ENCODE assay signal across 8 cellular contexts in the genomic region with DNA sequence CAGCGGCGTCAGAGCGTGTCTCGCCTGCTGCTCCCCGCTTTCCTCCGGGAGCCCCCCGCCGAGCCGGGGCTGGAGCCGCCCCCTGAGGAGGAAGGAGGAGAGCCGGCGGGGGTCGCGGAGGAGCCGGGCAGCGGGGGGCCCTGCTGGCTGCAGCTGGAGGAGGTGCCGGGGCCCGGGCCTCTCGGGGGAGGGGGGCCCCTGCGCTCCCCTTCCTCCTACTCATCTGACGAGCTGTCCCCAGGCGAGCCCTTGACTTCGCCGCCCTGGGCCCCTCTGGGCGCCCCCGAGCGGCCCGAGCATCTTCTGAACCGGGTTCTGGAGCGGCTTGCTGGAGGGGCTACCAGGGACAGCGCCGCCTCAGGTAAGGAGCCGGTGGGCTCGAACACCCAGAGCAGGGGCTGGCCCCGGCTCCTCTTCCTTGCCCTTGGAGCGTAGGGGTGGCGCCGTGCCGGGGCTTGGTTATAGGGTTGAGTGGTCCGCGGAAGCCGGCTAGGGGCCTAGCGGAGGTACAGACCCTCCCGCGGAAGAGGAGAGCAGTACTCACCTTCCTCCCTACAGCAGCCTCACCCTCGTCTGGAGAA. TPM values are rescaled to one million over a fixed set of nuclear protein-coding genes. Genes with fewer than 3 reads are reported as not detected.
DNase-seq lines count a peak whose midpoint lies in the region; ATAC-seq and TF ChIP-seq lines count a peak whose summit lies in the region.

No MANE protein-coding gene starts in this region.

- no peaks in the 10 kb centered on the region for H4K20me1 ChIP-seq in MM.1S (ENCODE audit: insufficient read depth, low read length)

- no peak overlapping the region; the same call in 1 of the 2 replicates for H3K4me2 ChIP-seq in MM.1S (ENCODE audit: low read depth, low read length)

- no peaks in the 10 kb centered on the region for H3K36me3 ChIP-seq in mucosa of descending colon (ENCODE audit: low read depth)
- no peaks in the 10 kb centered on the region for H3K36me3 ChIP-seq in urinary bladder (ENCODE audit: insufficient read depth)
- H3K36me3 ChIP-seq in MM.1S (replicated peaks; ENCODE audit: insufficient read depth, low read length), result no peaks in the 10 kb centered on the region
- peaks cover 0 to 2% of the 10 kb centered on the region in 2 donors for H3K36me3 ChIP-seq in aorta (ENCODE audit: control insufficient read depth in 1 of 2, insufficient read depth in 2 of 2, low read length in 1 of 2)

- ATAC-seq in mucosa of descending colon (no peak), aorta (ENCODE audit: low FRiP score) (no peak)

- H3K27me3 ChIP-seq in MM.1S (replicated peaks; ENCODE audit: insufficient read depth, low read length) (no peaks in the 10 kb centered on the region), aorta (ENCODE audit: control insufficient read depth in 1 of 2, insufficient read depth in 2 of 2, low read length in 1 of 2) (no peaks in the 10 kb centered on the region)

- peaks cover 32% of the 10 kb centered on the region for H3K4me1 ChIP-seq in mucosa of descending colon (ENCODE audit: low read depth)
- no peaks in the 10 kb centered on the region for H3K4me1 ChIP-seq in urinary bladder (ENCODE audit: insufficient read depth)
- H3K4me1 ChIP-seq in MM.1S (ENCODE audit: low read length), result 0 out of 2 replicates have a peak, but pooled peaks cover 5% of the 10 kb centered on the region
- H3K4me1 ChIP-seq in aorta (ENCODE audit: control insufficient read depth in 1 of 2, insufficient read depth in 2 of 2, low read length in 2 of 2), result no peaks in the 10 kb centered on the region

- WGBS in urinary bladder, result 44% methylated on average over 46 of the region's 46 CpGs
- 75 to 86% methylated on average over 23 to 46 of the region's 46 CpGs for WGBS in aorta, 2 donors

- H3K27ac Mint-ChIP-seq in activated naive CD8-positive, alpha-beta T cell, result no peak overlapping the region
- H3K27ac Mint-ChIP-seq in activated naive CD8-positive, alpha-beta T cell treated with anti-CD3 and anti-CD28 coated beads for 36 hours, result no peak overlapping the region

- no peak for DNase-seq in activated naive CD8-positive, alpha-beta T cell treated with anti-CD3 and anti-CD28 coated beads for 36 hours
- DNase-seq in choroid plexus epithelial cell (ENCODE audit: low read depth) (no peak), mucosa of descending colon (peak; percentile 44 to 66 (median 63)), MM.1S (no peak), aorta (no peak)
- DNase-seq in activated CD4-positive, alpha-beta T cell treated with anti-CD3 and anti-CD28 coated beads for 1 hour, result no peak

- peak overlapping the region; percentile 64 for H3K4me3 ChIP-seq in choroid plexus epithelial cell (ENCODE audit: low read depth, low read length)
- peak overlapping the region; percentile 68 for H3K4me3 ChIP-seq in mucosa of descending colon
- H3K4me3 ChIP-seq in urinary bladder (ENCODE audit: low read depth, low read length), result peak overlapping the region; percentile 52
- H3K4me3 ChIP-seq in MM.1S (ENCODE audit: low read length), result no peak overlapping the region
- H3K4me3 ChIP-seq in aorta (ENCODE audit: low read length in 2 of 2), result no peak overlapping the region

- H2AFZ ChIP-seq in MM.1S (ENCODE audit: low read length), result no peak overlapping the region

- peak overlapping the region; percentile 64 for H3K4me3 Mint-ChIP-seq in activated naive CD8-positive, alpha-beta T cell
- H3K4me3 Mint-ChIP-seq in activated naive CD8-positive, alpha-beta T cell treated with anti-CD3 and anti-CD28 coated beads for 36 hours, result no peak overlapping the region

- TF ChIP-seq CTCF in choroid plexus epithelial cell (conservative IDR thresholded peaks at IDR 0.05; ENCODE audit: low read depth, low read length), result peak; percentile 1
- no peak for TF ChIP-seq CTCF in mucosa of descending colon (IDR thresholded peaks at IDR 0.05)
- no peak for TF ChIP-seq CTCF in MM.1S (IDR thresholded peaks at IDR 0.05; ENCODE audit: low read length)

- H3K27me3 Mint-ChIP-seq in activated naive CD8-positive, alpha-beta T cell, result no peaks in the 10 kb centered on the region
- H3K27me3 Mint-ChIP-seq in activated naive CD8-positive, alpha-beta T cell treated with anti-CD3 and anti-CD28 coated beads for 36 hours, result peaks cover 4% of the 10 kb centered on the region

- no peak overlapping the region for H3K9ac ChIP-seq in MM.1S (ENCODE audit: low read length)

- H3K79me2 ChIP-seq in MM.1S (ENCODE audit: low read length), result no peaks in the 10 kb centered on the region

- intact Hi-C loops in mucosa of descending colon (cut with DNase I, micrococcal nuclease) (loop anchor here in 1 of 2 donors (10.0 kb wide), 1 partner anchor 143 kb away; no protein-coding TSS in a partner anchor), aorta (cut with DNase I) (no loop called here)

- no peaks in the 10 kb centered on the region; the same call in 1 of the 2 replicates for H3F3A ChIP-seq in MM.1S (ENCODE audit: insufficient read depth, low read length)

- H3K9me2 ChIP-seq in MM.1S (replicated peaks; ENCODE audit: insufficient read depth, low read length), result no peaks in the 10 kb centered on the region

- peak overlapping the region; percentile 67 for H3K27ac ChIP-seq in urinary bladder (ENCODE audit: low read depth)
- H3K27ac ChIP-seq in MM.1S (ENCODE audit: low read length), result no peak overlapping the region
- no peak overlapping the region for H3K27ac ChIP-seq in aorta (ENCODE audit: low read depth in 1 of 2, low read length in 2 of 2)

- no peaks in the 10 kb centered on the region for H3K9me3 Mint-ChIP-seq in activated naive CD8-positive, alpha-beta T cell (ENCODE audit: low read depth)
- H3K9me3 Mint-ChIP-seq in activated naive CD8-positive, alpha-beta T cell treated with anti-CD3 and anti-CD28 coated beads for 36 hours, result no peaks in the 10 kb centered on the region

- H3K9me3 ChIP-seq in mucosa of descending colon (no peaks in the 10 kb centered on the region), MM.1S (replicated peaks; ENCODE audit: insufficient read depth, low read length) (no peaks in the 10 kb centered on the region), aorta (ENCODE audit: control insufficient read depth, low read length) (no peaks in the 10 kb centered on the region)

- H3K36me3 Mint-ChIP-seq in activated naive CD8-positive, alpha-beta T cell, result peaks cover 6% of the 10 kb centered on the region
- peaks cover 17% of the 10 kb centered on the region for H3K36me3 Mint-ChIP-seq in activated naive CD8-positive, alpha-beta T cell treated with anti-CD3 and anti-CD28 coated beads for 36 hours

- H3K4me1 Mint-ChIP-seq in activated naive CD8-positive, alpha-beta T cell (ENCODE audit: low read depth), result peaks cover 10% of the 10 kb centered on the region
- H3K4me1 Mint-ChIP-seq in activated naive CD8-positive, alpha-beta T cell treated with anti-CD3 and anti-CD28 coated beads for 36 hours, result peaks cover 10% of the 10 kb centered on the region

RNA-seq across cellular contexts. Expression of gene RAPGEFL1, which starts 0.8 kb away (rescaled TPM):
- 1 to 10 TPM; 4.3 to 5.1 TPM for total RNA-seq in activated naive CD8-positive, alpha-beta T cell treated with anti-CD3 and anti-CD28 coated beads for 36 hours
- total RNA-seq in mucosa of descending colon (100 to 1,000 TPM in 2 of 3 donors, 10 to 100 TPM in 1; 76.8 to 177 (median 147) TPM), urinary bladder (8.0 TPM), aorta (10 to 100 TPM; 13.9 to 16.6 TPM)
- polyA plus RNA-seq in urinary bladder (10.9 TPM), aorta (1 to 10 TPM; 6.4 to 8.5 TPM)

RNA-seq across cellular contexts. Expression of gene CASC3, which starts 37.8 kb away (rescaled TPM):
- total RNA-seq in activated naive CD8-positive, alpha-beta T cell treated with anti-CD3 and anti-CD28 coated beads for 36 hours, result 10 to 100 TPM; 74.5 to 77.0 TPM
- total RNA-seq in mucosa of descending colon (100 to 1,000 TPM in 1 of 3 donors, 10 to 100 TPM in 2; 62.2 to 134 (median 63.0) TPM), urinary bladder (45.4 TPM), aorta (100 to 1,000 TPM; 115 to 116 TPM)
- polyA plus RNA-seq in urinary bladder (64.2 TPM), aorta (10 to 100 TPM; 68.3 to 94.7 TPM)

RNA-seq across cellular contexts. Expression of gene WIPF2, which starts 41.0 kb away (rescaled TPM):
- total RNA-seq in activated naive CD8-positive, alpha-beta T cell treated with anti-CD3 and anti-CD28 coated beads for 36 hours, result 10 to 100 TPM; 15.7 to 17.4 TPM
- total RNA-seq in mucosa of descending colon (10 to 100 TPM; 41.4 to 56.2 (median 42.8) TPM), urinary bladder (10.4 TPM), aorta (10 to 100 TPM; 26.2 to 28.6 TPM)
- polyA plus RNA-seq in urinary bladder (12.0 TPM), aorta (10 to 100 TPM in 1 of 2 donors, 1 to 10 TPM in 1; 6.3 to 10.5 TPM)

RNA-seq across cellular contexts. Expression of gene MSL1, which starts 56.3 kb away (rescaled TPM):
- 10 to 100 TPM; 62.7 to 66.7 TPM for total RNA-seq in activated naive CD8-positive, alpha-beta T cell treated with anti-CD3 and anti-CD28 coated beads for 36 hours
- total RNA-seq in mucosa of descending colon, result 10 to 100 TPM; 83.7 to 100.0 (median 85.3) TPM
- total RNA-seq in urinary bladder, result 81.3 TPM
- 70.9 TPM for polyA plus RNA-seq in urinary bladder
- 100 to 1,000 TPM in 1 of 2 donors, 10 to 100 TPM in 1; 81.0 to 100 TPM for total RNA-seq in aorta
- 100 to 1,000 TPM in 1 of 2 donors, 10 to 100 TPM in 1; 21.2 to 171 TPM for polyA plus RNA-seq in aorta

Comparison
In these comparisons a context has a peak if more than half of its experiments do, and no peak if none do; other contexts are left out.
1. DNase-seq: peak in mucosa of descending colon (3 of 3); none in activated naive CD8-positive, alpha-beta T cell treated with anti-CD3 and anti-CD28 coated beads for 36 hours (single experiment), choroid plexus epithelial cell (single experiment), MM.1S (single experiment), activated CD4-positive, alpha-beta T cell treated with anti-CD3 and anti-CD28 coated beads for 1 hour (single experiment) and aorta (0 of 2).
2. H3K4me3 ChIP-seq: peak in choroid plexus epithelial cell (single experiment), mucosa of descending colon (single experiment) and urinary bladder (single experiment); none in MM.1S (single experiment) and aorta (0 of 2).